Comparison of ENCODE assay signal across 8 cellular contexts in genomic region chr17:77365584-77366186, GRCh38.
DNase-seq lines count a peak whose midpoint lies in the region; ATAC-seq and TF ChIP-seq lines count a peak whose summit lies in the region.

No MANE protein-coding gene starts in this region.

- no peaks in the 10 kb centered on the region; the same call in 1 of the 2 replicates for H3K36me3 ChIP-seq in Caco-2 (ENCODE audit: control insufficient read depth, insufficient read depth, low read length)
- H3K36me3 ChIP-seq in adrenal gland (replicated peaks in 1 of 2): no peaks in the 10 kb centered on the region
- H3K36me3 ChIP-seq in stomach: no peaks in the 10 kb centered on the region

- ATAC-seq in HG03139 (IDR thresholded peaks at IDR 0.05; ENCODE audit: unreplicated experiment): no peak
- ATAC-seq in HG03108 (IDR thresholded peaks at IDR 0.05; ENCODE audit: unreplicated experiment): no peak

- CTCF ChIA-PET in Caco-2 (lab: Charles Lee): no interaction called here

- no peaks in the 10 kb centered on the region for H3K27me3 Mint-ChIP-seq in Caco-2 (ENCODE audit: insufficient read depth, unreplicated experiment)

- no peak for TF ChIP-seq CTCF in Caco-2 (IDR thresholded peaks at IDR 0.05; ENCODE audit: insufficient read depth in 1 of 2, low read depth in 1 of 2, low read length in 1 of 2, severe bottlenecking in 1 of 2, unreplicated experiment in 1 of 2)
- TF ChIP-seq CTCF in adrenal gland (IDR thresholded peaks at IDR 0.05): no peak
- no peak for TF ChIP-seq CTCF in stomach (IDR thresholded peaks at IDR 0.05)

- intact Hi-C loops in Caco-2 (cut with micrococcal nuclease; ENCODE audit: unreplicated experiment) (no loop called here), adrenal gland (cut with DNase I) (no loop called here), stomach (cut with DNase I; ENCODE audit: low total_unique reads) (no loop called here)

- POLR2A ChIA-PET in Caco-2 (lab: Charles Lee): no interaction called here

- H3K4me1 Mint-ChIP-seq in Caco-2 (ENCODE audit: low read depth, unreplicated experiment): peaks cover 37% of the 10 kb centered on the region

- H3K9me3 ChIP-seq in Caco-2 (no peaks in the 10 kb centered on the region), adrenal gland (replicated peaks in 1 of 3) (no peaks in the 10 kb centered on the region), stomach (no peaks in the 10 kb centered on the region)

- no peak for DNase-seq in Caco-2
- peak; percentile 44 for DNase-seq in MV-4-11 (lab: John Stamatoyannopoulos, UW)
- peak; percentile 80 to 95 (median 90) for DNase-seq in adrenal gland
- DNase-seq in iris pigment epithelial cell (ENCODE audit: low read depth): peak; percentile 90
- peak; percentile 79 for DNase-seq in stomach
- no peak for DNase-seq in SKM-1 treated with dmso at 0.1 percent for 144 hours (lab: John Stamatoyannopoulos, UW; ENCODE audit: unreplicated experiment)

- 0 out of 2 replicates have a peak, but pooled peaks cover 5% of the 10 kb centered on the region for H3K4me1 ChIP-seq in Caco-2
- peaks cover 36 to 55% of the 10 kb centered on the region in 2 donors for H3K4me1 ChIP-seq in adrenal gland (replicated peaks in 1 of 2)
- H3K4me1 ChIP-seq in stomach: peaks cover 49 to 69% (median 58%) of the 10 kb centered on the region in 4 donors

- TF ChIP-seq EP300 in stomach (IDR thresholded peaks at IDR 0.05): no peak

- no peak overlapping the region for H3K4me3 ChIP-seq in Caco-2 (ENCODE audit: low read depth, low read length)
- H3K4me3 ChIP-seq in adrenal gland: no peak overlapping the region
- peak overlapping the region in 1 of 4 donors; percentile 0 for H3K4me3 ChIP-seq in stomach

- no TSS peak for BruUV-seq in Caco-2 (replicated peaks; lab: Mats Ljungman, UMichigan)

- H3K4me3 Mint-ChIP-seq in Caco-2 (ENCODE audit: unreplicated experiment): no peak overlapping the region

- peak; percentile 34 to 82 for TF ChIP-seq POLR2A in adrenal gland (IDR thresholded peaks at IDR 0.05)
- no peak for TF ChIP-seq POLR2A in stomach (IDR thresholded peaks at IDR 0.05)

- peak overlapping the region; percentile 26 for H3K27ac Mint-ChIP-seq in Caco-2 (ENCODE audit: unreplicated experiment)

- H3K9me3 Mint-ChIP-seq in Caco-2 (ENCODE audit: unreplicated experiment): no peaks in the 10 kb centered on the region

- peaks cover 37% of the 10 kb centered on the region for H3K36me3 Mint-ChIP-seq in Caco-2 (ENCODE audit: insufficient read depth, unreplicated experiment)

- H3K27me3 ChIP-seq in Caco-2 (replicated peaks; ENCODE audit: control insufficient read depth, insufficient read depth, low read length): no peaks in the 10 kb centered on the region
- H3K27me3 ChIP-seq in adrenal gland: no peaks in the 10 kb centered on the region
- no peaks in the 10 kb centered on the region for H3K27me3 ChIP-seq in stomach

- WGBS in adrenal gland, 4 donors: 25 to 40% (median 33%) methylated on average over 9 to 11 of the region's 11 CpGs
- 24 to 37% (median 30%) methylated on average over 9 to 11 of the region's 11 CpGs for WGBS in stomach, 5 donors

- H3K27ac ChIP-seq in adrenal gland: peak overlapping the region; percentile 70 to 97 (median 90)
- H3K27ac ChIP-seq in stomach: peak overlapping the region; percentile 32 to 84 (median 81)

Comparison
In these comparisons a context has a peak if more than half of its experiments do, and no peak if none do; other contexts are left out.
1. DNase-seq: peak in MV-4-11 (single experiment), adrenal gland (7 of 7), iris pigment epithelial cell (single experiment) and stomach (single experiment); none in Caco-2 (0 of 2) and SKM-1 treated with dmso at 0.1 percent for 144 hours (single experiment).
2. POLR2A ChIP-seq: peak in adrenal gland (2 of 2); none in stomach (0 of 4).